1 cellular context compared by ENCODE assay signal in the genomic region with DNA sequence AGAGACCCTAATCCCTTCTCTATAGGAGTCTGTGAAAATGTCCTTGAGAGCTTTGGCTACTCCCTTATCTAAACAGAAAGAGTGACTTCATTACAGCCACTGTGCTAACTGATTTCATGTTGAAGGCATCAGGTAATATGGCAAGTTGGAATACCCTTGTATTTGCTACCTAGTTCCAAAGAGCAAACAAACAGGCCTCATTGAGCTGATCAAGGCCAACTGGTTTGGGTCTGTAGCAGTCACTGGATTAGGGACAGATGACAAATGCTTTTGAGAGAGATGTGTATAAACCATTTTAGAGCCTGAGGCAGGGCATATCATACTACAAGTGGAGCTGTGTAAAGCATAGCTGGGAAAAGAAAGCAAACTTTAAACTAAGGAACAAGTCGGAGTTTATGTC.
TF ChIP-seq lines count a peak whose summit lies in the region.

No MANE protein-coding gene starts in this region.

TF ChIP-seq in HepG2, 621 proteins besides CTCF, POLR2A, EP300 and RAD21 (continued from another document and continues in another):
- TF ChIP-seq MYNN (CRISPR knock-in tag; IDR thresholded peaks at IDR 0.05; ENCODE audit: low read depth), result no peak
- no peak for TF ChIP-seq MYC (CRISPR knock-in tag; IDR thresholded peaks at IDR 0.05; ENCODE audit: borderline replicate concordance)
- TF ChIP-seq ELF1 (CRISPR knock-in tag; IDR thresholded peaks at IDR 0.05), result no peak
- peak; percentile 37; the same call in 1 of the 2 replicates for TF ChIP-seq FOXA1 (IDR thresholded peaks at IDR 0.05)
- TF ChIP-seq FOXA1 (CRISPR knock-in tag; IDR thresholded peaks at IDR 0.05), result peak; percentile 71; the same call in 1 of the 2 replicates
- no peak for TF ChIP-seq ZNF75D (CRISPR knock-in tag; IDR thresholded peaks at IDR 0.05; ENCODE audit: borderline replicate concordance)
- no peak for TF ChIP-seq NBN (conservative IDR thresholded peaks at IDR 0.05)
- TF ChIP-seq, protein P1, sequence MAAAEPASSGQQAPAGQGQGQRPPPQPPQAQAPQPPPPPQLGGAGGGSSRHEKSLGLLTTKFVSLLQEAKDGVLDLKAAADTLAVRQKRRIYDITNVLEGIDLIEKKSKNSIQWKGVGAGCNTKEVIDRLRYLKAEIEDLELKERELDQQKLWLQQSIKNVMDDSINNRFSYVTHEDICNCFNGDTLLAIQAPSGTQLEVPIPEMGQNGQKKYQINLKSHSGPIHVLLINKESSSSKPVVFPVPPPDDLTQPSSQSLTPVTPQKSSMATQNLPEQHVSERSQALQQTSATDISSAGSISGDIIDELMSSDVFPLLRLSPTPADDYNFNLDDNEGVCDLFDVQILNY (CRISPR knock-in tag; conservative IDR thresholded peaks at IDR 0.05), result no peak
- no peak for TF ChIP-seq CHCHD3 (CRISPR knock-in tag; IDR thresholded peaks at IDR 0.05)
- no peak for TF ChIP-seq ZNF552 (CRISPR knock-in tag; IDR thresholded peaks at IDR 0.05; ENCODE audit: borderline replicate concordance)
- no peak for TF ChIP-seq FOXC1 (CRISPR knock-in tag; IDR thresholded peaks at IDR 0.05; ENCODE audit: borderline replicate concordance)
- TF ChIP-seq GPN1 (CRISPR knock-in tag; IDR thresholded peaks at IDR 0.05; ENCODE audit: borderline replicate concordance), result no peak
- TF ChIP-seq SP140L (CRISPR knock-in tag; IDR thresholded peaks at IDR 0.05; ENCODE audit: borderline replicate concordance), result no peak
- TF ChIP-seq RNF2 (conservative IDR thresholded peaks at IDR 0.05; ENCODE audit: low read depth), result no peak
- no peak for TF ChIP-seq PCBP1 (IDR thresholded peaks at IDR 0.05; ENCODE audit: borderline replicate concordance, low read depth, low read length)
- TF ChIP-seq, protein P2, sequence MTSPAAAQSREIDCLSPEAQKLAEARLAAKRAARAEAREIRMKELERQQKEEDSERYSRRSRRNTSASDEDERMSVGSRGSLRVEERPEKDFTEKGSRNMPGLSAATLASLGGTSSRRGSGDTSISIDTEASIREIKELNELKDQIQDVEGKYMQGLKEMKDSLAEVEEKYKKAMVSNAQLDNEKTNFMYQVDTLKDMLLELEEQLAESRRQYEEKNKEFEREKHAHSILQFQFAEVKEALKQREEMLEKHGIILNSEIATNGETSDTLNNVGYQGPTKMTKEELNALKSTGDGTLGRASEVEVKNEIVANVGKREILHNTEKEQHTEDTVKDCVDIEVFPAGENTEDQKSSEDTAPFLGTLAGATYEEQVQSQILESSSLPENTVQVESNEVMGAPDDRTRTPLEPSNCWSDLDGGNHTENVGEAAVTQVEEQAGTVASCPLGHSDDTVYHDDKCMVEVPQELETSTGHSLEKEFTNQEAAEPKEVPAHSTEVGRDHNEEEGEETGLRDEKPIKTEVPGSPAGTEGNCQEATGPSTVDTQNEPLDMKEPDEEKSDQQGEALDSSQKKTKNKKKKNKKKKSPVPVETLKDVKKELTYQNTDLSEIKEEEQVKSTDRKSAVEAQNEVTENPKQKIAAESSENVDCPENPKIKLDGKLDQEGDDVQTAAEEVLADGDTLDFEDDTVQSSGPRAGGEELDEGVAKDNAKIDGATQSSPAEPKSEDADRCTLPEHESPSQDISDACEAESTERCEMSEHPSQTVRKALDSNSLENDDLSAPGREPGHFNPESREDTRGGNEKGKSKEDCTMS (CRISPR knock-in tag; conservative IDR thresholded peaks at IDR 0.05), result no peak
- TF ChIP-seq, protein P3, sequence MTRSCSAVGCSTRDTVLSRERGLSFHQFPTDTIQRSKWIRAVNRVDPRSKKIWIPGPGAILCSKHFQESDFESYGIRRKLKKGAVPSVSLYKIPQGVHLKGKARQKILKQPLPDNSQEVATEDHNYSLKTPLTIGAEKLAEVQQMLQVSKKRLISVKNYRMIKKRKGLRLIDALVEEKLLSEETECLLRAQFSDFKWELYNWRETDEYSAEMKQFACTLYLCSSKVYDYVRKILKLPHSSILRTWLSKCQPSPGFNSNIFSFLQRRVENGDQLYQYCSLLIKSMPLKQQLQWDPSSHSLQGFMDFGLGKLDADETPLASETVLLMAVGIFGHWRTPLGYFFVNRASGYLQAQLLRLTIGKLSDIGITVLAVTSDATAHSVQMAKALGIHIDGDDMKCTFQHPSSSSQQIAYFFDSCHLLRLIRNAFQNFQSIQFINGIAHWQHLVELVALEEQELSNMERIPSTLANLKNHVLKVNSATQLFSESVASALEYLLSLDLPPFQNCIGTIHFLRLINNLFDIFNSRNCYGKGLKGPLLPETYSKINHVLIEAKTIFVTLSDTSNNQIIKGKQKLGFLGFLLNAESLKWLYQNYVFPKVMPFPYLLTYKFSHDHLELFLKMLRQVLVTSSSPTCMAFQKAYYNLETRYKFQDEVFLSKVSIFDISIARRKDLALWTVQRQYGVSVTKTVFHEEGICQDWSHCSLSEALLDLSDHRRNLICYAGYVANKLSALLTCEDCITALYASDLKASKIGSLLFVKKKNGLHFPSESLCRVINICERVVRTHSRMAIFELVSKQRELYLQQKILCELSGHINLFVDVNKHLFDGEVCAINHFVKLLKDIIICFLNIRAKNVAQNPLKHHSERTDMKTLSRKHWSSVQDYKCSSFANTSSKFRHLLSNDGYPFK (CRISPR knock-in tag; IDR thresholded peaks at IDR 0.05; ENCODE audit: borderline replicate concordance), result no peak
- no peak for TF ChIP-seq DMAP1 (CRISPR knock-in tag; IDR thresholded peaks at IDR 0.05)
- TF ChIP-seq TCF7 (IDR thresholded peaks at IDR 0.05; ENCODE audit: low read depth), result 0 out of 2 replicates have a peak, but pooled peaks have one; percentile 32
- TF ChIP-seq RBM39 (IDR thresholded peaks at IDR 0.05; ENCODE audit: low read depth, low read length, poor library complexity, severe bottlenecking), result no peak
- TF ChIP-seq ARNTL (CRISPR knock-in tag; IDR thresholded peaks at IDR 0.05), result 0 out of 2 replicates have a peak, but pooled peaks have one; percentile 47
- TF ChIP-seq ZMYM3 (CRISPR knock-in tag; IDR thresholded peaks at IDR 0.05), result peak; percentile 85
- no peak for TF ChIP-seq JDP2 (CRISPR knock-in tag; IDR thresholded peaks at IDR 0.05; ENCODE audit: borderline replicate concordance)
- no peak for TF ChIP-seq SSRP1 (CRISPR knock-in tag; IDR thresholded peaks at IDR 0.05)
- peak; percentile 68 for TF ChIP-seq ASH2L (IDR thresholded peaks at IDR 0.05; ENCODE audit: insufficient read length, low read depth, low read length)
- peak; percentile 90 for TF ChIP-seq PPARG (CRISPR knock-in tag; conservative IDR thresholded peaks at IDR 0.05)
- 0 out of 2 replicates have a peak, but pooled peaks have one; percentile 44 for TF ChIP-seq TOPORS (CRISPR knock-in tag; IDR thresholded peaks at IDR 0.05)
- 0 out of 2 replicates have a peak, but pooled peaks have one; percentile 26 for TF ChIP-seq MXD4 (CRISPR knock-in tag; IDR thresholded peaks at IDR 0.05)
- no peak for TF ChIP-seq NFKB2 (CRISPR knock-in tag; IDR thresholded peaks at IDR 0.05; ENCODE audit: borderline replicate concordance)
- TF ChIP-seq, protein P4, sequence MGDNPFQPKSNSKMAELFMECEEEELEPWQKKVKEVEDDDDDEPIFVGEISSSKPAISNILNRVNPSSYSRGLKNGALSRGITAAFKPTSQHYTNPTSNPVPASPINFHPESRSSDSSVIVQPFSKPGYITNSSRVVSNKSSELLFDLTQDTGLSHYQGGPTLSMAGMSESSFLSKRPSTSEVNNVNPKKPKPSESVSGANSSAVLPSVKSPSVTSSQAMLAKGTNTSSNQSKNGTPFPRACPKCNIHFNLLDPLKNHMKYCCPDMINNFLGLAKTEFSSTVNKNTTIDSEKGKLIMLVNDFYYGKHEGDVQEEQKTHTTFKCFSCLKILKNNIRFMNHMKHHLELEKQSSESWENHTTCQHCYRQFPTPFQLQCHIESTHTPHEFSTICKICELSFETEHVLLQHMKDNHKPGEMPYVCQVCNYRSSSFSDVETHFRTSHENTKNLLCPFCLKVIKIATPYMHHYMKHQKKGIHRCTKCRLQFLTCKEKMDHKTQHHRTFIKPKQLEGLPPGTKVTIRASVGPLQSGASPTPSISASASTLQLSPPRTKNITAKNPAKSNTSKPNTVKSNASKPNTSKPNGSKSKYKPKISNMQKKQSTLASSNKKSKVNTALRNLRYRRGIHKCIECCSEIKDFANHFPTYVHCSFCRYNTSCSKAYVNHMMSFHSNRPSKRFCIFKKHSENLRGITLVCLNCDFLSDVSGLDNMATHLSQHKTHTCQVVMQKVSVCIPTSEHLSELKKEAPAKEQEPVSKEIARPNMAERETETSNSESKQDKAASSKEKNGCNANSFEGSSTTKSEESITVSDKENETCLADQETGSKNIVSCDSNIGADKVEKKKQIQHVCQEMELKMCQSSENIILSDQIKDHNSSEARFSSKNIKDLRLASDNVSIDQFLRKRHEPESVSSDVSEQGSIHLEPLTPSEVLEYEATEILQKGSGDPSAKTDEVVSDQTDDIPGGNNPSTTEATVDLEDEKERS (CRISPR knock-in tag; IDR thresholded peaks at IDR 0.05), result peak; percentile 29; the same call in 1 of the 2 replicates
- no peak for TF ChIP-seq ZNF343 (CRISPR knock-in tag; IDR thresholded peaks at IDR 0.05)
- no peak for TF ChIP-seq KDM5B (CRISPR knock-in tag; IDR thresholded peaks at IDR 0.05; ENCODE audit: borderline replicate concordance)
- no peak for TF ChIP-seq SRY (CRISPR knock-in tag; IDR thresholded peaks at IDR 0.05)
- peak; percentile 74 for TF ChIP-seq PHF21A (CRISPR knock-in tag; IDR thresholded peaks at IDR 0.05)
- no peak for TF ChIP-seq SIN3B (IDR thresholded peaks at IDR 0.05; ENCODE audit: low read length)
- no peak for TF ChIP-seq ZFP36 (IDR thresholded peaks at IDR 0.05; ENCODE audit: borderline replicate concordance, low read depth, low read length, partially characterized antibody)
- TF ChIP-seq, protein P5, sequence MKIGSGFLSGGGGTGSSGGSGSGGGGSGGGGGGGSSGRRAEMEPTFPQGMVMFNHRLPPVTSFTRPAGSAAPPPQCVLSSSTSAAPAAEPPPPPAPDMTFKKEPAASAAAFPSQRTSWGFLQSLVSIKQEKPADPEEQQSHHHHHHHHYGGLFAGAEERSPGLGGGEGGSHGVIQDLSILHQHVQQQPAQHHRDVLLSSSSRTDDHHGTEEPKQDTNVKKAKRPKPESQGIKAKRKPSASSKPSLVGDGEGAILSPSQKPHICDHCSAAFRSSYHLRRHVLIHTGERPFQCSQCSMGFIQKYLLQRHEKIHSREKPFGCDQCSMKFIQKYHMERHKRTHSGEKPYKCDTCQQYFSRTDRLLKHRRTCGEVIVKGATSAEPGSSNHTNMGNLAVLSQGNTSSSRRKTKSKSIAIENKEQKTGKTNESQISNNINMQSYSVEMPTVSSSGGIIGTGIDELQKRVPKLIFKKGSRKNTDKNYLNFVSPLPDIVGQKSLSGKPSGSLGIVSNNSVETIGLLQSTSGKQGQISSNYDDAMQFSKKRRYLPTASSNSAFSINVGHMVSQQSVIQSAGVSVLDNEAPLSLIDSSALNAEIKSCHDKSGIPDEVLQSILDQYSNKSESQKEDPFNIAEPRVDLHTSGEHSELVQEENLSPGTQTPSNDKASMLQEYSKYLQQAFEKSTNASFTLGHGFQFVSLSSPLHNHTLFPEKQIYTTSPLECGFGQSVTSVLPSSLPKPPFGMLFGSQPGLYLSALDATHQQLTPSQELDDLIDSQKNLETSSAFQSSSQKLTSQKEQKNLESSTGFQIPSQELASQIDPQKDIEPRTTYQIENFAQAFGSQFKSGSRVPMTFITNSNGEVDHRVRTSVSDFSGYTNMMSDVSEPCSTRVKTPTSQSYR (CRISPR knock-in tag; IDR thresholded peaks at IDR 0.05; ENCODE audit: borderline replicate concordance), result no peak; the same call in 1 of the 2 replicates
- TF ChIP-seq NFYB (CRISPR knock-in tag; IDR thresholded peaks at IDR 0.05), result no peak
- TF ChIP-seq, protein P6, sequence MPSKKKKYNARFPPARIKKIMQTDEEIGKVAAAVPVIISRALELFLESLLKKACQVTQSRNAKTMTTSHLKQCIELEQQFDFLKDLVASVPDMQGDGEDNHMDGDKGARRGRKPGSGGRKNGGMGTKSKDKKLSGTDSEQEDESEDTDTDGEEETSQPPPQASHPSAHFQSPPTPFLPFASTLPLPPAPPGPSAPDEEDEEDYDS (CRISPR knock-in tag; IDR thresholded peaks at IDR 0.05), result peak; percentile 66
- TF ChIP-seq ZNF282 (IDR thresholded peaks at IDR 0.05; ENCODE audit: partially characterized antibody), result no peak
- TF ChIP-seq ZSCAN21 (CRISPR knock-in tag; IDR thresholded peaks at IDR 0.05; ENCODE audit: borderline replicate concordance), result no peak
- no peak for TF ChIP-seq TRIM24 (CRISPR knock-in tag; IDR thresholded peaks at IDR 0.05)
- TF ChIP-seq, protein P7, sequence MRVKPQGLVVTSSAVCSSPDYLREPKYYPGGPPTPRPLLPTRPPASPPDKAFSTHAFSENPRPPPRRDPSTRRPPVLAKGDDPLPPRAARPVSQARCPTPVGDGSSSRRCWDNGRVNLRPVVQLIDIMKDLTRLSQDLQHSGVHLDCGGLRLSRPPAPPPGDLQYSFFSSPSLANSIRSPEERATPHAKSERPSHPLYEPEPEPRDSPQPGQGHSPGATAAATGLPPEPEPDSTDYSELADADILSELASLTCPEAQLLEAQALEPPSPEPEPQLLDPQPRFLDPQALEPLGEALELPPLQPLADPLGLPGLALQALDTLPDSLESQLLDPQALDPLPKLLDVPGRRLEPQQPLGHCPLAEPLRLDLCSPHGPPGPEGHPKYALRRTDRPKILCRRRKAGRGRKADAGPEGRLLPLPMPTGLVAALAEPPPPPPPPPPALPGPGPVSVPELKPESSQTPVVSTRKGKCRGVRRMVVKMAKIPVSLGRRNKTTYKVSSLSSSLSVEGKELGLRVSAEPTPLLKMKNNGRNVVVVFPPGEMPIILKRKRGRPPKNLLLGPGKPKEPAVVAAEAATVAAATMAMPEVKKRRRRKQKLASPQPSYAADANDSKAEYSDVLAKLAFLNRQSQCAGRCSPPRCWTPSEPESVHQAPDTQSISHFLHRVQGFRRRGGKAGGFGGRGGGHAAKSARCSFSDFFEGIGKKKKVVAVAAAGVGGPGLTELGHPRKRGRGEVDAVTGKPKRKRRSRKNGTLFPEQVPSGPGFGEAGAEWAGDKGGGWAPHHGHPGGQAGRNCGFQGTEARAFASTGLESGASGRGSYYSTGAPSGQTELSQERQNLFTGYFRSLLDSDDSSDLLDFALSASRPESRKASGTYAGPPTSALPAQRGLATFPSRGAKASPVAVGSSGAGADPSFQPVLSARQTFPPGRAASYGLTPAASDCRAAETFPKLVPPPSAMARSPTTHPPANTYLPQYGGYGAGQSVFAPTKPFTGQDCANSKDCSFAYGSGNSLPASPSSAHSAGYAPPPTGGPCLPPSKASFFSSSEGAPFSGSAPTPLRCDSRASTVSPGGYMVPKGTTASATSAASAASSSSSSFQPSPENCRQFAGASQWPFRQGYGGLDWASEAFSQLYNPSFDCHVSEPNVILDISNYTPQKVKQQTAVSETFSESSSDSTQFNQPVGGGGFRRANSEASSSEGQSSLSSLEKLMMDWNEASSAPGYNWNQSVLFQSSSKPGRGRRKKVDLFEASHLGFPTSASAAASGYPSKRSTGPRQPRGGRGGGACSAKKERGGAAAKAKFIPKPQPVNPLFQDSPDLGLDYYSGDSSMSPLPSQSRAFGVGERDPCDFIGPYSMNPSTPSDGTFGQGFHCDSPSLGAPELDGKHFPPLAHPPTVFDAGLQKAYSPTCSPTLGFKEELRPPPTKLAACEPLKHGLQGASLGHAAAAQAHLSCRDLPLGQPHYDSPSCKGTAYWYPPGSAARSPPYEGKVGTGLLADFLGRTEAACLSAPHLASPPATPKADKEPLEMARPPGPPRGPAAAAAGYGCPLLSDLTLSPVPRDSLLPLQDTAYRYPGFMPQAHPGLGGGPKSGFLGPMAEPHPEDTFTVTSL (CRISPR knock-in tag; IDR thresholded peaks at IDR 0.05; ENCODE audit: borderline replicate concordance), result peak; percentile 93
- no peak for TF ChIP-seq ZSCAN20 (CRISPR knock-in tag; IDR thresholded peaks at IDR 0.05; ENCODE audit: borderline replicate concordance)
